Comparison of ENCODE assay signal across 8 cellular contexts in the genomic region with DNA sequence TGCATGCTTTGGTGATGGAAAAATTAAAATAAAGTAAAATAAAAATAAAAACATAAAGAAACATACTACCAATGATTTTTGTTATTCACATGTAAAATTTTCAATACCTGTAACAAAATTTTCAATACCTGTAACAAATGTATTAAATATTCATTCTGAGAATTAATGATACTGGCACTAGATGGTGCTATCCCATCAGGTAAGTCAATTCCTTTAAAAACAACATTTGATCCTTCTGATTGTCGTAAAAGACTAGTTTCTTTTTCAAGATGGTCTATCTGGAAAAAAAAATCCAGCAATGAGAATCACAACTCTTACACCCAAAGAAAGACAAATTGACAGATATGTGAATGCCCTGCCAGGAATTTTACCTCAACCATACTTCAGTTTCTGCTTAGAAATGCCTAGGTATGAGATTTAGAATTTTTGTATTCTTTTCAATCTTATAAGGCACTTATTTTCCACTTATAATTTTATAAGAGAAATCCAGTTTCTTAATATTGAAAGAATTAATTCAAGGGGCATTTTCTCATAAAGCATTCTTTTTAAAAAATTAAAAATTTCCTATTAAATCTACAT. TPM values are rescaled to one million over a fixed set of nuclear protein-coding genes. Genes with fewer than 3 reads are reported as not detected.
DNase-seq lines count a peak whose midpoint lies in the region; ATAC-seq and TF ChIP-seq lines count a peak whose summit lies in the region.

No MANE protein-coding gene starts in this region.

- peak; percentile 48 for DNase-seq in AG08395 (ENCODE audit: low spot score)
- peak; percentile 49 for DNase-seq in NCI-H2107 treated with DMSO at 0.1 percent for 48 hours (lab: John Stamatoyannopoulos, UW; ENCODE audit: unreplicated experiment)
- DNase-seq in cerebellum (ENCODE audit: low spot score) = peak; percentile 32
- no peak for DNase-seq in mesothelial cell of epicardium (ENCODE audit: low spot score in 2 of 2, unreplicated experiment in 2 of 2)
- DNase-seq in ureter (ENCODE audit: low spot score) = no peak

- no peak overlapping the region for H3K4me3 Mint-ChIP-seq in mesothelial cell of epicardium

- H3K4me1 Mint-ChIP-seq in mesothelial cell of epicardium = no peaks in the 10 kb centered on the region

- ATAC-seq in GM18858 (IDR thresholded peaks at IDR 0.05; ENCODE audit: unreplicated experiment) (peak; percentile 43), HG03378 (IDR thresholded peaks at IDR 0.05; ENCODE audit: unreplicated experiment) (no peak), HG03095 (IDR thresholded peaks at IDR 0.05; ENCODE audit: unreplicated experiment) (no peak)

- peaks cover 30% of the 10 kb centered on the region for H3K36me3 Mint-ChIP-seq in mesothelial cell of epicardium

- peak overlapping the region; percentile 41 for H3K27ac Mint-ChIP-seq in mesothelial cell of epicardium

- no peak for TF ChIP-seq CTCF in mesothelial cell of epicardium (IDR thresholded peaks at IDR 0.05; ENCODE audit: unreplicated experiment)

- H3K9me3 Mint-ChIP-seq in mesothelial cell of epicardium = no peaks in the 10 kb centered on the region

- H3K27me3 Mint-ChIP-seq in mesothelial cell of epicardium (ENCODE audit: low read depth) = no peaks in the 10 kb centered on the region

RNA-seq across cellular contexts. Expression of a gene that starts 30.7 kb away (rescaled TPM):
- 64.7 TPM for total RNA-seq in cerebellum
- 39.2 to 42.5 TPM (median 39.4 TPM) in 3 replicates for total RNA-seq in mesothelial cell of epicardium
- total RNA-seq in ureter = 24.3 TPM

RNA-seq across cellular contexts. Expression of a gene that starts 30.9 kb away (rescaled TPM):
- total RNA-seq in cerebellum (24.4 TPM), mesothelial cell of epicardium (36.6 to 39.3 TPM (median 37.2 TPM) in 3 replicates), ureter (24.6 TPM)

Comparison
In these comparisons a context has a peak if more than half of its experiments do, and no peak if none do; other contexts are left out.
1. DNase-seq: peak in AG08395 (single experiment), NCI-H2107 treated with DMSO at 0.1 percent for 48 hours (single experiment) and cerebellum (single experiment); none in mesothelial cell of epicardium (0 of 2) and ureter (single experiment).